In the genomic region with DNA sequence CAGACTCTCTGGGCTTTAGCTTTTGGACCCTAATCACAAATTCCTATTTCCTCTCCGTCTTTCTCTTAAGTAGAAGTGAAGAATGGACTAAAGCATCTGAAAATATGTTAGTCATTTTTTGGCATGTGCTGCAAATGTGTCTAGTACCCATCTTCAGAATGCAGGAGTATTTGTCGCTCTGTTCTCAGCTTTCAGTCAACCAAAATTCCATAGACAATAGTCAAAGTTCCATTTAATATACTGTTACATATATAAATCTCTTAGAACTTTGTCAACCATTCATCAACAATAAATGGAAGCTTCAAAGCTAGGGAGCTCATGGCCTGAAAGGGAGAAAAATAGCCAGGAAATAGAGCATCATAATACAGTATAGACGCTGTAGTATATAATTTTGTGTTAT, we compare ENCODE assay signal across 19 cellular contexts.
"Had no signal": no experiment of that assay in that cellular context is flagged by ENCODE, and none has a peak within 500 bp of the region (broad histone marks: within the 10 kb centered on the region; RNA-seq: fewer than 3 reads in every experiment).

No MANE protein-coding gene starts in this region.

- H3K4me3 Mint-ChIP-seq: naive thymus-derived CD4-positive, alpha-beta T cell; nephron progenitor cell; stimulated activated naive B cell treated with anti-CD40 and anti-IgM and Interleukin-4, amounts not matched to agents 10 μg/mL and 1 μg/mL and 100 μg/mL, for 72 hours; stimulated activated naive CD8-positive, alpha-beta T cell treated with anti-CD3 and anti-CD28 coated beads, Interleukin-15, amount 100 ng/mL, for 72 hours had no signal

- H3K4me1 ChIP-seq: colonic mucosa, gastrocnemius medialis, parathyroid adenoma, prostate gland, testis had no signal

- H3K9ac ChIP-seq: parathyroid adenoma had no signal

- H3K4me1 Mint-ChIP-seq: nephron progenitor cell; stimulated activated naive B cell treated with anti-CD40 and anti-IgM and Interleukin-4, amounts not matched to agents 10 μg/mL and 1 μg/mL and 100 μg/mL, for 72 hours; stimulated activated naive CD8-positive, alpha-beta T cell treated with anti-CD3 and anti-CD28 coated beads, Interleukin-15, amount 100 ng/mL, for 72 hours had no signal

- DNase-seq: colonic mucosa; gastrocnemius medialis; heart right ventricle; hypothalamus; islet precursor cell; mammary epithelial cell; naive thymus-derived CD4-positive, alpha-beta T cell; nephron progenitor cell; stimulated activated CD4-positive, alpha-beta T cell treated with anti-CD3 and anti-CD28 coated beads, Interleukin-2, amount 100 ng/mL, for 24 hours; stimulated activated CD4-positive, alpha-beta T cell treated with anti-CD3 and anti-CD28 coated beads, Interleukin-4, amount 100 ng/mL, for 4 hours; stimulated activated naive B cell treated with anti-CD40 and anti-IgM and Interleukin-4, amounts not matched to agents 10 μg/mL and 1 μg/mL and 100 μg/mL, for 72 hours; stimulated activated naive CD8-positive, alpha-beta T cell treated with anti-CD3 and anti-CD28 coated beads, Interleukin-15, amount 100 ng/mL, for 72 hours; testis had no signal

- H3K9me3 ChIP-seq: colonic mucosa, gastrocnemius medialis, heart right ventricle, prostate gland, testis, tibial nerve had no signal

- H3K79me2 ChIP-seq: parathyroid adenoma had no signal

- H3K9me3 Mint-ChIP-seq: stimulated activated naive CD8-positive, alpha-beta T cell treated with anti-CD3 and anti-CD28 coated beads, Interleukin-15, amount 100 ng/mL, for 72 hours had no signal

- H3K36me3 Mint-ChIP-seq: naive thymus-derived CD4-positive, alpha-beta T cell; stimulated activated naive B cell treated with anti-CD40 and anti-IgM and Interleukin-4, amounts not matched to agents 10 μg/mL and 1 μg/mL and 100 μg/mL, for 72 hours had no signal

- H3K27me3 Mint-ChIP-seq: naive thymus-derived CD4-positive, alpha-beta T cell; stimulated activated naive B cell treated with anti-CD40 and anti-IgM and Interleukin-4, amounts not matched to agents 10 μg/mL and 1 μg/mL and 100 μg/mL, for 72 hours; stimulated activated naive CD8-positive, alpha-beta T cell treated with anti-CD3 and anti-CD28 coated beads, Interleukin-15, amount 100 ng/mL, for 72 hours had no signal

- H3K36me3 ChIP-seq: colonic mucosa, gastrocnemius medialis, heart right ventricle, prostate gland, tibial nerve had no signal

- H2AFZ ChIP-seq: parathyroid adenoma had no signal

- H3K27me3 ChIP-seq: colonic mucosa, gastrocnemius medialis, heart right ventricle, testis, tibial nerve had no signal

- H3K4me3 ChIP-seq: colonic mucosa, gastrocnemius medialis, heart right ventricle, prostate gland, skin epidermis, testis, tibial nerve had no signal

- H3K27ac ChIP-seq: colonic mucosa, gastrocnemius medialis, heart right ventricle, parathyroid adenoma, prostate gland, skin epidermis, testis, tibial nerve had no signal

- ATAC-seq: gastrocnemius medialis; heart right ventricle; left lobe of liver; naive thymus-derived CD4-positive, alpha-beta T cell; sciatic nerve had no signal

- H3K27ac Mint-ChIP-seq: naive thymus-derived CD4-positive, alpha-beta T cell; nephron progenitor cell; stimulated activated naive B cell treated with anti-CD40 and anti-IgM and Interleukin-4, amounts not matched to agents 10 μg/mL and 1 μg/mL and 100 μg/mL, for 72 hours; stimulated activated naive CD8-positive, alpha-beta T cell treated with anti-CD3 and anti-CD28 coated beads, Interleukin-15, amount 100 ng/mL, for 72 hours had no signal
